18 cellular contexts compared by ENCODE assay signal in genomic region chr12:104694161-104694560, GRCh38.
DNase-seq lines count a peak whose midpoint lies in the region; ATAC-seq and TF ChIP-seq lines count a peak whose summit lies in the region.
"Had no signal": no experiment of that assay in that cellular context is flagged by ENCODE, and none has a peak within 500 bp of the region (broad histone marks: within the 10 kb centered on the region; RNA-seq: fewer than 3 reads in every experiment).

No MANE protein-coding gene starts in this region.

- no peak for TF ChIP-seq CTCF in GM10248 (IDR thresholded peaks at IDR 0.05; ENCODE audit: control extremely low read depth, extremely low read depth, low read depth, missing control alignments)
- no peak for TF ChIP-seq CTCF in colonic mucosa (IDR thresholded peaks at IDR 0.05)

- no peak overlapping the region for H3K27ac ChIP-seq in colonic mucosa
- H3K27ac ChIP-seq: C4-2B, stomach had no signal

- H3K27me3 Mint-ChIP-seq in stimulated activated naive CD8-positive, alpha-beta T cell treated with anti-CD3 and anti-CD28 coated beads, Interleukin-15, Interleukin-2, amounts not matched to agents 100 ng/mL and 50 ng/mL, for 24 hours = no peaks in the 10 kb centered on the region
- H3K27me3 Mint-ChIP-seq in activated T-helper 17 cell treated with anti-CD3 and anti-CD28 coated beads, Interleukin-2, amount 50 U/mL, for 72 hours = no peaks in the 10 kb centered on the region
- H3K27me3 Mint-ChIP-seq: dendritic cell treated with granulocyte-macrophage colony-stimulating factor and Interleukin-4, amounts not matched to agents 40 ng/mL and 50 ng/mL, for 4 days had no signal

- intact Hi-C loops in colonic mucosa (cut with DNase I) = no loop called here

- no peaks in the 10 kb centered on the region for H3K27me3 ChIP-seq in colonic mucosa
- H3K27me3 ChIP-seq: stomach had no signal

- H3K4me1 ChIP-seq in colonic mucosa = no peaks in the 10 kb centered on the region

- H3K36me3 Mint-ChIP-seq in stimulated activated naive CD8-positive, alpha-beta T cell treated with anti-CD3 and anti-CD28 coated beads, Interleukin-15, Interleukin-2, amounts not matched to agents 100 ng/mL and 50 ng/mL, for 24 hours (ENCODE audit: low read depth) = peaks cover 20% of the 10 kb centered on the region
- peaks cover 27% of the 10 kb centered on the region for H3K36me3 Mint-ChIP-seq in activated T-helper 17 cell treated with anti-CD3 and anti-CD28 coated beads, Interleukin-2, amount 50 U/mL, for 72 hours (ENCODE audit: low read depth)

- peak overlapping the region; percentile 67 for H3K27ac Mint-ChIP-seq in stimulated activated naive CD8-positive, alpha-beta T cell treated with anti-CD3 and anti-CD28 coated beads, Interleukin-15, Interleukin-2, amounts not matched to agents 100 ng/mL and 50 ng/mL, for 24 hours
- H3K27ac Mint-ChIP-seq in activated T-helper 17 cell treated with anti-CD3 and anti-CD28 coated beads, Interleukin-2, amount 50 U/mL, for 72 hours = peak overlapping the region; percentile 85

- no peak for ATAC-seq in stimulated activated naive CD8-positive, alpha-beta T cell treated with anti-CD3 and anti-CD28 coated beads, Interleukin-15, Interleukin-2, amounts not matched to agents 100 U/mL and 50 U/mL, for 24 hours
- ATAC-seq in activated T-helper 17 cell treated with anti-CD3 and anti-CD28 coated beads, Interleukin-2, amount 50 U/mL, for 72 hours (replicated peaks) = no peak
- ATAC-seq in GM21526 (IDR thresholded peaks at IDR 0.05; ENCODE audit: low FRiP score, unreplicated experiment) = no peak
- ATAC-seq: activated CD4-positive, CD25-positive, alpha-beta regulatory T cell treated with anti-CD3 and anti-CD28 coated beads, Interleukin-2, amount 50 U/mL, for 24 hours had no signal

- no peaks in the 10 kb centered on the region for H3K36me3 ChIP-seq in colonic mucosa
- H3K36me3 ChIP-seq: stomach had no signal

- H3K4me3 Mint-ChIP-seq in stimulated activated naive CD8-positive, alpha-beta T cell treated with anti-CD3 and anti-CD28 coated beads, Interleukin-15, Interleukin-2, amounts not matched to agents 100 ng/mL and 50 ng/mL, for 24 hours = peak overlapping the region; percentile 36
- H3K4me3 Mint-ChIP-seq in activated T-helper 17 cell treated with anti-CD3 and anti-CD28 coated beads, Interleukin-2, amount 50 U/mL, for 72 hours = peak overlapping the region; percentile 77
- H3K4me3 Mint-ChIP-seq: dendritic cell treated with granulocyte-macrophage colony-stimulating factor and Interleukin-4, amounts not matched to agents 40 ng/mL and 50 ng/mL, for 4 days; H9 had no signal

- no peak for DNase-seq in stimulated activated naive CD8-positive, alpha-beta T cell treated with anti-CD3 and anti-CD28 coated beads, Interleukin-15, Interleukin-2, amounts not matched to agents 100 U/mL and 50 U/mL, for 24 hours
- DNase-seq in islet precursor cell = peak; percentile 89
- no peak for DNase-seq in GM10248 (ENCODE audit: extremely low spot score)
- DNase-seq in NCI-H2196 treated with DMSO at 0.1 percent for 48 hours (lab: John Stamatoyannopoulos, UW; ENCODE audit: unreplicated experiment) = no peak
- no peak for DNase-seq in colonic mucosa
- DNase-seq: activated naive CD4-positive, alpha-beta T cell; foreskin melanocyte; H9; MV-4-11; NCI-H226; stimulated activated CD4-positive, alpha-beta T cell treated with anti-CD3 and anti-CD28 coated beads, Interleukin-4, amount 100 ng/mL, for 1 hour; stomach had no signal

- peaks cover 79% of the 10 kb centered on the region for H3K4me1 Mint-ChIP-seq in stimulated activated naive CD8-positive, alpha-beta T cell treated with anti-CD3 and anti-CD28 coated beads, Interleukin-15, Interleukin-2, amounts not matched to agents 100 ng/mL and 50 ng/mL, for 24 hours (ENCODE audit: low read depth)
- peaks cover 50% of the 10 kb centered on the region for H3K4me1 Mint-ChIP-seq in activated T-helper 17 cell treated with anti-CD3 and anti-CD28 coated beads, Interleukin-2, amount 50 U/mL, for 72 hours

- H3K4me3 ChIP-seq in colonic mucosa = no peak overlapping the region
- H3K4me3 ChIP-seq: stomach had no signal

- POLR2A ChIA-PET in GM10248 (lab: Yijun Ruan, JAX) = no interaction called here

- H3K9ac ChIP-seq in colonic mucosa (ENCODE audit: low read depth in 2 of 2, low read length in 2 of 2) = no peak overlapping the region

- CTCF ChIA-PET in GM10248 (lab: Yijun Ruan, JAX) = interaction anchor here (0.8 to 2.2 kb wide), 4 partner anchors 10 to 312 kb away, joined by 3 to 7 read pairs (median 6); no protein-coding TSS in a partner anchor

- H3K9me3 ChIP-seq in colonic mucosa = no peaks in the 10 kb centered on the region
- H3K9me3 ChIP-seq: stomach had no signal

- H3K9me3 Mint-ChIP-seq in stimulated activated naive CD8-positive, alpha-beta T cell treated with anti-CD3 and anti-CD28 coated beads, Interleukin-15, Interleukin-2, amounts not matched to agents 100 ng/mL and 50 ng/mL, for 24 hours = peaks cover 7% of the 10 kb centered on the region
- H3K9me3 Mint-ChIP-seq in activated T-helper 17 cell treated with anti-CD3 and anti-CD28 coated beads, Interleukin-2, amount 50 U/mL, for 72 hours = peaks cover 4% of the 10 kb centered on the region
- H3K9me3 Mint-ChIP-seq: dendritic cell treated with granulocyte-macrophage colony-stimulating factor and Interleukin-4, amounts not matched to agents 40 ng/mL and 50 ng/mL, for 4 days had no signal
